ENCODE assay signal across 22 cellular contexts in the genomic region with DNA sequence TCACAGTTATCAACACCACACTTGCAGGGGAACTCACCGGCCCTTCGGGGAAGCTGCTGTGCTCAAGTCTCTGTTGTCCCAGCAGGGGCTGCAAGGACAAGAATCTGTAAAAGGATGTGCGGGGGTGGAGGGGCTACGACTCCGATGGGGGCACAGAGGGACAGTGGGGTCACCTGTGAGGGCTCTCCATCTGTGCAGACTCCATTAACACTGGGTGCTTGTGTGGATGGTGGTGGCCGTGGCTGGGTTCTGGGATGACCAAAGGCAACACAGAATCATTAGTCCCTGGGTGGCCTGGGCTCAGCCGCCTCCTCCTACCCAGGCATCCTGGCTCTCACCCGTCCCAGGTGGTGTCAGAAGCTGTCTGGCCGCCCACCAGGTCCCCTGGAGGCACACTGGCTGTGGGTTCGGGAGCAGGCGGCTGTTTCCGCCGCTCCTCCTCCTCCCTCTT.
"Had no signal": no experiment of that assay in that cellular context is flagged by ENCODE, and none has a peak within 500 bp of the region (broad histone marks: within the 10 kb centered on the region; RNA-seq: fewer than 3 reads in every experiment).

No MANE protein-coding gene starts in this region.

- H3K27me3 ChIP-seq: dorsolateral prefrontal cortex, thyroid gland had no signal

- H3K4me3 ChIP-seq: dorsolateral prefrontal cortex, left ventricle myocardium inferior, thyroid gland had no signal

- H3K27ac Mint-ChIP-seq: activated B cell treated with CpG ODN at 0.5 μM for 24 hours; activated CD4-positive, alpha-beta memory T cell treated with anti-CD3 and anti-CD28 coated beads for 36 hours; activated naive CD8-positive, alpha-beta T cell treated with anti-CD3 and anti-CD28 coated beads for 36 hours; activated T-helper 1 cell treated with anti-CD3 and anti-CD28 coated beads, Interleukin-12 subunit alpha, Interleukin-12 subunit beta, Interleukin-2, Interleukin-4 antibody, amounts not matched to agents 30 ng/mL and 10 ng/mL and 1 ng/mL, durations not matched to agents 14 hours and 24 hours and 36 hours; endodermal cell; memory B cell; T-cell had no signal

- ATAC-seq: T-cell had no signal

- H3K36me3 Mint-ChIP-seq: activated CD4-positive, alpha-beta memory T cell treated with anti-CD3 and anti-CD28 coated beads for 36 hours; activated naive CD8-positive, alpha-beta T cell treated with anti-CD3 and anti-CD28 coated beads for 36 hours; memory B cell; T-cell had no signal

- H3K4me1 ChIP-seq: left ventricle myocardium inferior, thyroid gland had no signal

- H3K27me3 Mint-ChIP-seq: activated B cell treated with CpG ODN at 0.5 μM for 24 hours; activated CD4-positive, alpha-beta memory T cell treated with anti-CD3 and anti-CD28 coated beads for 36 hours; activated naive CD8-positive, alpha-beta T cell treated with anti-CD3 and anti-CD28 coated beads for 36 hours; T-cell had no signal

- H3K27ac ChIP-seq: left ventricle myocardium inferior, thyroid gland had no signal

- H3K9me3 ChIP-seq: left ventricle myocardium inferior, thyroid gland had no signal

- DNase-seq: activated B cell treated with CpG ODN at 0.5 μM for 24 hours; activated CD4-positive, alpha-beta memory T cell treated with anti-CD3 and anti-CD28 coated beads for 36 hours; activated CD4-positive, alpha-beta T cell treated with anti-CD3 and anti-CD28 coated beads for 4 hours; activated naive CD8-positive, alpha-beta T cell treated with anti-CD3 and anti-CD28 coated beads for 36 hours; activated T-cell treated with anti-CD3 and anti-CD28 coated beads for 4 hours; amniotic stem cell; endodermal cell; foreskin melanocyte; kidney; left ventricle myocardium inferior; stimulated activated CD4-positive, alpha-beta T cell treated with anti-CD3 and anti-CD28 coated beads, Interleukin-12 subunit alpha, Interleukin-12 subunit beta, amount 100 ng/mL, for 4 hours; stimulated activated CD4-positive, alpha-beta T cell treated with anti-CD3 and anti-CD28 coated beads, Interleukin-1b, Interleukin-23, amount 100 ng/mL, for 48 hours; stimulated activated CD8-positive, alpha-beta memory T cell treated with anti-CD3 and anti-CD28 coated beads, Interleukin-4, amount 100 ng/mL, for 48 hours; stimulated activated naive CD4-positive, alpha-beta T cell; T-cell; thyroid gland had no signal

- H3K4me3 Mint-ChIP-seq: activated B cell treated with CpG ODN at 0.5 μM for 24 hours; activated CD4-positive, alpha-beta memory T cell treated with anti-CD3 and anti-CD28 coated beads for 36 hours; activated naive CD8-positive, alpha-beta T cell treated with anti-CD3 and anti-CD28 coated beads for 36 hours; activated T-helper 1 cell treated with anti-CD3 and anti-CD28 coated beads, Interleukin-12 subunit alpha, Interleukin-12 subunit beta, Interleukin-2, Interleukin-4 antibody, amounts not matched to agents 30 ng/mL and 10 ng/mL and 1 ng/mL, durations not matched to agents 14 hours and 24 hours and 36 hours; endodermal cell; memory B cell; neural crest cell; T-cell had no signal

- H3K36me3 ChIP-seq: left ventricle myocardium inferior, thyroid gland had no signal

- H3K4me1 Mint-ChIP-seq: activated B cell treated with CpG ODN at 0.5 μM for 24 hours; activated naive CD8-positive, alpha-beta T cell treated with anti-CD3 and anti-CD28 coated beads for 36 hours; endodermal cell; memory B cell; T-cell had no signal

- FAIRE-seq: colon, kidney, urothelium cell line had no signal

- H3K9me3 Mint-ChIP-seq: activated B cell treated with CpG ODN at 0.5 μM for 24 hours; activated CD4-positive, alpha-beta memory T cell treated with anti-CD3 and anti-CD28 coated beads for 36 hours; activated naive CD8-positive, alpha-beta T cell treated with anti-CD3 and anti-CD28 coated beads for 36 hours; activated T-helper 1 cell treated with anti-CD3 and anti-CD28 coated beads, Interleukin-12 subunit alpha, Interleukin-12 subunit beta, Interleukin-2, Interleukin-4 antibody, amounts not matched to agents 30 ng/mL and 10 ng/mL and 1 ng/mL, durations not matched to agents 14 hours and 24 hours and 36 hours; endodermal cell; memory B cell; neural crest cell; T-cell had no signal
